Comparison of ENCODE assay signal across 2 cellular contexts in the genomic region with DNA sequence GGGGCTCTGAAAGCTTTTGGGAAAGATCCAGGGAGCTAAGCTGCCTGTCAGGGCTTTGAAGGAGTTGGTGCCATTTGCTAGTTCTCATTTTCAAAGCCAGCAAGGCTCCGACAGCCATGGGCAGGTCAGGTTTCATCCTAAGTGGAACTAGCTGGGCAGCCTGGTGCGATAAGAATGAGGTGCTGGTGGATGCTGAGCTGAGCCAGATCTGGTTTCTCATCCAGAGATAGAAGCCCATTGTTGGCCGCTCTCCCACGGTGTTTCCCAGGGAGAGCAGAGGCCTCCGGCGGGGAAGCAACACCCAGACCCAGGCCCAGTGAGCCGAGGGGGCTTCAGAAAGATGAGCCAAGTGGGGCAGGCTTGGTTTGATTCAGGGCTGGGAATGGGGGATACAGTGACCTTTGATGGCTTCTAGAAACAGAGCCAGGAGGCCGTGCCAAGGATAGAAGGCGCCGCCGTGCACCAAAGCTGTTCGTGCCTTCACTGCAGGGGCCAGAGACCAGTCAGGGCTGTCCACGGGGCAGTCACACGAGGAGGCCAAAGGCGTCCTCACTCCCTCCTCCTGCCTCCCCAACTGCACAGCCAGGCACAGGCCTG.
TF ChIP-seq lines count a peak whose summit lies in the region.

No MANE protein-coding gene starts in this region.

TF ChIP-seq in SK-N-SH, 30 proteins besides CTCF, POLR2A, EP300 and RAD21 (continued from another document):
- TF ChIP-seq PBX3 (IDR thresholded peaks at IDR 0.05) = no peak
- TF ChIP-seq TEAD4 (IDR thresholded peaks at IDR 0.05; ENCODE audit: borderline replicate concordance, insufficient read depth) = no peak
- TF ChIP-seq FOSL2 (IDR thresholded peaks at IDR 0.05; ENCODE audit: borderline replicate concordance, low read depth) = no peak
- TF ChIP-seq JUND (IDR thresholded peaks at IDR 0.05) = no peak
- no peak for TF ChIP-seq GATA2 (CRISPR knock-in tag; IDR thresholded peaks at IDR 0.05)
- TF ChIP-seq REST (IDR thresholded peaks at IDR 0.05; ENCODE audit: low read depth, low read length) = no peak
- TF ChIP-seq RFX5 (IDR thresholded peaks at IDR 0.05; ENCODE audit: low read length) = no peak
- no peak for TF ChIP-seq IRF3 (IDR thresholded peaks at IDR 0.05; ENCODE audit: low read depth, low read length)
- TF ChIP-seq NRF1 (IDR thresholded peaks at IDR 0.05; ENCODE audit: low read depth, low read length) = no peak
TF ChIP-seq in SK-N-SH: peak in this region for 0.

TF ChIP-seq in SK-N-SH treated with all-trans-retinoic acid at 6 μM for 48 hours, 23 proteins besides CTCF, POLR2A, EP300 and RAD21 (continued from another document):
- TF ChIP-seq, protein P1, sequence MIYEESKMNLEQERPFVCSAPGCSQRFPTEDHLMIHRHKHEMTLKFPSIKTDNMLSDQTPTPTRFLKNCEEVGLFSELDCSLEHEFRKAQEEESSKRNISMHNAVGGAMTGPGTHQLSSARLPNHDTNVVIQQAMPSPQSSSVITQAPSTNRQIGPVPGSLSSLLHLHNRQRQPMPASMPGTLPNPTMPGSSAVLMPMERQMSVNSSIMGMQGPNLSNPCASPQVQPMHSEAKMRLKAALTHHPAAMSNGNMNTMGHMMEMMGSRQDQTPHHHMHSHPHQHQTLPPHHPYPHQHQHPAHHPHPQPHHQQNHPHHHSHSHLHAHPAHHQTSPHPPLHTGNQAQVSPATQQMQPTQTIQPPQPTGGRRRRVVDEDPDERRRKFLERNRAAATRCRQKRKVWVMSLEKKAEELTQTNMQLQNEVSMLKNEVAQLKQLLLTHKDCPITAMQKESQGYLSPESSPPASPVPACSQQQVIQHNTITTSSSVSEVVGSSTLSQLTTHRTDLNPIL (CRISPR knock-in tag; IDR thresholded peaks at IDR 0.05; ENCODE audit: low read depth) = no peak
- no peak for TF ChIP-seq ZNF565 (CRISPR knock-in tag; conservative IDR thresholded peaks at IDR 0.05; ENCODE audit: low read depth)
- TF ChIP-seq TOX (CRISPR knock-in tag; IDR thresholded peaks at IDR 0.05; ENCODE audit: borderline replicate concordance) = no peak
- no peak for TF ChIP-seq CSDC2 (CRISPR knock-in tag; IDR thresholded peaks at IDR 0.05)
- no peak for TF ChIP-seq ARNTL (CRISPR knock-in tag; IDR thresholded peaks at IDR 0.05; ENCODE audit: borderline replicate concordance, low read depth)
- TF ChIP-seq, protein P2, sequence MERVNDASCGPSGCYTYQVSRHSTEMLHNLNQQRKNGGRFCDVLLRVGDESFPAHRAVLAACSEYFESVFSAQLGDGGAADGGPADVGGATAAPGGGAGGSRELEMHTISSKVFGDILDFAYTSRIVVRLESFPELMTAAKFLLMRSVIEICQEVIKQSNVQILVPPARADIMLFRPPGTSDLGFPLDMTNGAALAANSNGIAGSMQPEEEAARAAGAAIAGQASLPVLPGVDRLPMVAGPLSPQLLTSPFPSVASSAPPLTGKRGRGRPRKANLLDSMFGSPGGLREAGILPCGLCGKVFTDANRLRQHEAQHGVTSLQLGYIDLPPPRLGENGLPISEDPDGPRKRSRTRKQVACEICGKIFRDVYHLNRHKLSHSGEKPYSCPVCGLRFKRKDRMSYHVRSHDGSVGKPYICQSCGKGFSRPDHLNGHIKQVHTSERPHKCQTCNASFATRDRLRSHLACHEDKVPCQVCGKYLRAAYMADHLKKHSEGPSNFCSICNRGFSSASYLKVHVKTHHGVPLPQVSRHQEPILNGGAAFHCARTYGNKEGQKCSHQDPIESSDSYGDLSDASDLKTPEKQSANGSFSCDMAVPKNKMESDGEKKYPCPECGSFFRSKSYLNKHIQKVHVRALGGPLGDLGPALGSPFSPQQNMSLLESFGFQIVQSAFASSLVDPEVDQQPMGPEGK (CRISPR knock-in tag; IDR thresholded peaks at IDR 0.05; ENCODE audit: borderline replicate concordance) = no peak
